ENCODE assay signal across 8 cellular contexts in genomic region chr5:139647406-139648204, GRCh38. TPM values are rescaled to one million over a fixed set of nuclear protein-coding genes. Genes with fewer than 3 reads are reported as not detected.
A peak's percentile ranks its signal among the peaks of the same experiment; 100 is the strongest.
DNase-seq lines count a peak whose midpoint lies in the region; TF ChIP-seq lines count a peak whose summit lies in the region.

No MANE protein-coding gene starts in this region.

- H3K9me3 ChIP-seq in CD4-positive, alpha-beta memory T cell (ENCODE audit: control insufficient read depth in 1 of 2, low read length in 2 of 2) = no peaks in the 10 kb centered on the region
- no peaks in the 10 kb centered on the region for H3K9me3 ChIP-seq in osteoblast (ENCODE audit: low read depth, low read length)
- no peaks in the 10 kb centered on the region for H3K9me3 ChIP-seq in effector memory CD4-positive, alpha-beta T cell (ENCODE audit: control insufficient read depth, low read length)

- H3K27me3 Mint-ChIP-seq in CD4-positive, alpha-beta memory T cell = peaks cover 28 to 40% of the 10 kb centered on the region in 2 donors

- peaks cover 0 to 2% (median 0%) of the 10 kb centered on the region in 8 donors for H3K9me3 Mint-ChIP-seq in CD4-positive, alpha-beta memory T cell

- peak overlapping the region; percentile 39 to 72 (median 60) for H3K4me3 Mint-ChIP-seq in CD4-positive, alpha-beta memory T cell

- H3K27ac Mint-ChIP-seq in CD4-positive, alpha-beta memory T cell = peak overlapping the region in 1 of 7 donors; percentile 44

- no peak overlapping the region for H3K4me3 ChIP-seq in CD4-positive, alpha-beta memory T cell (ENCODE audit: low read length in 2 of 2)
- H3K4me3 ChIP-seq in epithelial cell of esophagus (ENCODE audit: low read length) (peak overlapping the region; percentile 21), osteoblast (ENCODE audit: insufficient read depth, low read length) (peak overlapping the region; percentile 93)
- no peak overlapping the region for H3K4me3 ChIP-seq in effector memory CD4-positive, alpha-beta T cell (ENCODE audit: insufficient read depth, low read depth, low read length, poor library complexity, severe bottlenecking)

- CTCF ChIA-PET in CD4-positive, alpha-beta memory T cell (lab: Charles Lee; ENCODE audit: partially characterized antibody) = interaction anchor here (0.7 to 1.2 kb wide), 6 partner anchors 12 to 132 kb away, joined by 3 to 4 read pairs (median 4); no protein-coding TSS in a partner anchor

- peaks cover 17% of the 10 kb centered on the region for H4K20me1 ChIP-seq in osteoblast (ENCODE audit: insufficient read depth, low read length)

- peaks cover 39% of the 10 kb centered on the region for H3K27me3 ChIP-seq in CD4-positive, alpha-beta memory T cell (ENCODE audit: insufficient read depth, low read length)
- H3K27me3 ChIP-seq in osteoblast (ENCODE audit: insufficient read depth, low read length) = no peaks in the 10 kb centered on the region
- H3K27me3 ChIP-seq in effector memory CD4-positive, alpha-beta T cell (replicated peaks; ENCODE audit: control insufficient read depth, insufficient read depth, low read length, poor library complexity, severe bottlenecking) = peaks cover 55% of the 10 kb centered on the region

- no peak for DNase-seq in CD4-positive, alpha-beta memory T cell
- DNase-seq in NCI-H82 treated with DMSO at 0.1 percent for 48 hours (lab: John Stamatoyannopoulos, UW; ENCODE audit: unreplicated experiment) (peak; percentile 22), epithelial cell of esophagus (ENCODE audit: low read depth) (no peak), osteoblast (ENCODE audit: insufficient read length, low spot score, missing footprints) (no peak), GOT3 (lab: John Stamatoyannopoulos, UW) (no peak), KG1 (lab: John Stamatoyannopoulos, UW) (no peak), NCI-H2081 treated with DMSO at 0.1 percent for 48 hours (lab: John Stamatoyannopoulos, UW) (no peak)
- no peak for DNase-seq in effector memory CD4-positive, alpha-beta T cell

- H3K36me3 ChIP-seq in CD4-positive, alpha-beta memory T cell (ENCODE audit: insufficient read depth, low read length) = no peaks in the 10 kb centered on the region
- H3K36me3 ChIP-seq in osteoblast (ENCODE audit: insufficient read depth, low read length) = no peaks in the 10 kb centered on the region
- H3K36me3 ChIP-seq in effector memory CD4-positive, alpha-beta T cell (ENCODE audit: control insufficient read depth, insufficient read depth, low read length) = no peaks in the 10 kb centered on the region

- H3K79me2 ChIP-seq in osteoblast (ENCODE audit: insufficient read depth, low read length) = peaks cover 52% of the 10 kb centered on the region

- intact Hi-C loops in CD4-positive, alpha-beta memory T cell (cut with micrococcal nuclease) = no loop called here

- TF ChIP-seq CTCF in epithelial cell of esophagus (IDR thresholded peaks at IDR 0.05; ENCODE audit: insufficient read depth, low read depth, low read length, missing control alignments) (no peak), osteoblast (IDR thresholded peaks at IDR 0.05; ENCODE audit: extremely low read depth, low read depth, low read length) (no peak)

- H3K4me2 ChIP-seq in osteoblast (ENCODE audit: insufficient read depth, low read length) = peak overlapping the region; percentile 76

- no peak overlapping the region for H3K27ac ChIP-seq in CD4-positive, alpha-beta memory T cell (ENCODE audit: low read depth, low read length)
- H3K27ac ChIP-seq in osteoblast (ENCODE audit: low read depth, low read length) = no peak overlapping the region
- H3K27ac ChIP-seq in effector memory CD4-positive, alpha-beta T cell (ENCODE audit: insufficient read depth, low read length, poor library complexity, severe bottlenecking) = no peak overlapping the region

- peaks cover 12 to 60% (median 24%) of the 10 kb centered on the region in 4 donors for H3K4me1 Mint-ChIP-seq in CD4-positive, alpha-beta memory T cell

- H2AFZ ChIP-seq in osteoblast (ENCODE audit: low read length) = peak overlapping the region; percentile 6

- H3K4me1 ChIP-seq in CD4-positive, alpha-beta memory T cell (ENCODE audit: insufficient read depth, low read length) = peaks cover 37% of the 10 kb centered on the region
- H3K4me1 ChIP-seq in osteoblast (ENCODE audit: insufficient read depth, low read length) = peaks cover 22% of the 10 kb centered on the region
- H3K4me1 ChIP-seq in effector memory CD4-positive, alpha-beta T cell (ENCODE audit: control insufficient read depth, insufficient read depth, low read length, poor library complexity, severe bottlenecking) = peaks cover 31% of the 10 kb centered on the region

- POLR2A ChIA-PET in CD4-positive, alpha-beta memory T cell (lab: Charles Lee; ENCODE audit: partially characterized antibody) = interaction anchor here (1.0 to 2.5 kb wide), 5 partner anchors 11 to 63 kb away, joined by 3 to 28 read pairs (median 3); no protein-coding TSS in a partner anchor

- no peaks in the 10 kb centered on the region for H3K36me3 Mint-ChIP-seq in CD4-positive, alpha-beta memory T cell

RNA-seq across cellular contexts. Expression of gene CXXC5, which starts 0.5 kb away (rescaled TPM):
- 1 to 10 TPM; 1.6 to 3.6 TPM for total RNA-seq in CD4-positive, alpha-beta memory T cell
- polyA plus RNA-seq in CD4-positive, alpha-beta memory T cell = 1 to 10 TPM; 2.7 to 5.5 TPM
- 186 and 210 TPM in 2 replicates for total RNA-seq in osteoblast

Comparison
In these comparisons a context has a peak if more than half of its experiments do, and no peak if none do; other contexts are left out.
1. H3K4me3 ChIP-seq: peak in epithelial cell of esophagus (single experiment) and osteoblast (single experiment); none in CD4-positive, alpha-beta memory T cell (0 of 2) and effector memory CD4-positive, alpha-beta T cell (single experiment).
2. RNA of gene CXXC5, which starts 0.5 kb away (total RNA-seq): 186 to 210 TPM in osteoblast; 1.6 to 3.6 TPM in CD4-positive, alpha-beta memory T cell; every median in the first group is over 10 times any median in the second.